In the genomic region with DNA sequence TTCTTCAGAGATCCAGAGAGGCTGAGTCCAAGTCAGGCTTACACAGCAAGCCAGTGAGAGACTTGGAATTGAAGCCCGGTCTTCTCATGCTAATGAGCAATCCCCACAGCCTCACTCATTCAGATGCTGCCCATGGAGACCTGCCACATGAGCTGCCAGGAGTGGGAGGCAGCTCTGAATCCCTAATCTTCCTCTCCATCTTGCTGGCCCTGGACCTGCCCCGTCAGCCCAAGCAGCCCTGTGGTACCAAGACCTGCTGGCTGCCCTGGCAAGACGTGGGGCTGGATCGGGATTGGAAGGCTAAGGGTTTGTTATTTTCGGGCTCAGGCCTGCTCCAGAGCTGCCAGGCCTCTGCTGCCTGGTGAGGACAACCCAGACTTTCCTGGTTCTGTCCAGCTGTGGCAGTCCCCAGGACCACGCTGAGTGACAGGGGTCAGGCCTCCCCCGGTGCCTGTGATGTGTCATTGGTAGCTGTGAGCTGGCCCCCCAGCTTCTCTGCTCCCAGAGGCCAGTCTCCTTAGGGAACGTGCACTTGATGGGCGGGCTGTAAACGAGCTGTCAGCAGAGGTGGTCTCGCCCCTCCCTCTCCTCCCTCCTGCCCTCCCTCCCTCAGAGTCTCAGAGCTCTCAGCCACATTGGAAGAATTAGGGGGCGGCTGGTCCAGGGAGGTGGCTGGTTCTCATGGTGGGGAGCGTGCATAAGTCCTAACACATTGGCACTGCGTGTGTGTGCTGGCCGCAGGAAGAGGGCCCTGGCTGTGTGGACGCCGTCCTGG, we compare ENCODE assay signal across 21 cellular contexts.
DNase-seq lines count a peak whose midpoint lies in the region; ATAC-seq and TF ChIP-seq lines count a peak whose summit lies in the region.
"Had no signal": no experiment of that assay in that cellular context is flagged by ENCODE, and none has a peak within 500 bp of the region (broad histone marks: within the 10 kb centered on the region; RNA-seq: fewer than 3 reads in every experiment).

No MANE protein-coding gene starts in this region.

- no peaks in the 10 kb centered on the region; the same call in 1 of the 2 replicates for H3K4me1 ChIP-seq in HEK293 (ENCODE audit: control insufficient read depth, insufficient read depth, low read length)
- peaks cover 0 to 22% (median 6%) of the 10 kb centered on the region in 6 donors for H3K4me1 ChIP-seq in spleen

- peaks cover 0 to 42% (median 0%) of the 10 kb centered on the region in 7 donors for H3K27me3 ChIP-seq in spleen (replicated peaks in 1 of 7)
- H3K27me3 ChIP-seq: testis had no signal

- H3K4me3 ChIP-seq in HEK293 (ENCODE audit: low read depth, low read length) (no peak overlapping the region), spleen (no peak overlapping the region)
- H3K4me3 ChIP-seq: testis had no signal

- H3K36me3 Mint-ChIP-seq in natural killer cell, result no peaks in the 10 kb centered on the region
- no peaks in the 10 kb centered on the region for H3K36me3 Mint-ChIP-seq in activated T-cell treated with anti-CD3 and anti-CD28 coated beads, Interleukin-2, amount 50 U/mL, for 4 hours (ENCODE audit: insufficient read depth)
- H3K36me3 Mint-ChIP-seq: activated CD4-positive, alpha-beta memory T cell treated with anti-CD3 and anti-CD28 coated beads for 36 hours; T-cell had no signal

- peak; percentile 19 for DNase-seq in cerebellum (ENCODE audit: low spot score)
- peak; percentile 85 for DNase-seq in medulla oblongata (ENCODE audit: extremely low spot score)
- DNase-seq in spleen, result peak; percentile 58
- DNase-seq in natural killer cell, result no peak
- no peak for DNase-seq in activated T-cell treated with anti-CD3 and anti-CD28 coated beads, Interleukin-2, amount 50 U/mL, for 4 hours
- no peak for DNase-seq in NCI-H345 (lab: John Stamatoyannopoulos, UW)
- DNase-seq: ACHN; activated CD4-positive, alpha-beta memory T cell treated with anti-CD3 and anti-CD28 coated beads for 36 hours; activated naive CD4-positive, alpha-beta T cell; amniotic stem cell; glutamatergic neuron; NCI-H1092 treated with DMSO at 0.1 percent for 48 hours; NCI-H748 treated with DMSO at 0.1 percent for 48 hours; OCI-M1; SIG-M5; T-cell; testis had no signal

- H3K27me3 Mint-ChIP-seq in natural killer cell (ENCODE audit: low read depth in 2 of 2), result peaks cover 7 to 10% of the 10 kb centered on the region in 2 donors
- H3K27me3 Mint-ChIP-seq in activated T-cell treated with anti-CD3 and anti-CD28 coated beads, Interleukin-2, amount 50 U/mL, for 4 hours (ENCODE audit: low read depth), result peaks cover 34% of the 10 kb centered on the region

- no peak for TF ChIP-seq CTCF in HEK293 (tag by site-specific recombination; IDR thresholded peaks at IDR 0.05)
- TF ChIP-seq CTCF in spleen (IDR thresholded peaks at IDR 0.05 in 8 of 11, conservative IDR thresholded peaks at IDR 0.05 in 3 of 11), result no peak
- no peak for TF ChIP-seq CTCF in natural killer cell (IDR thresholded peaks at IDR 0.05)

- H3K36me3 ChIP-seq in HEK293 (ENCODE audit: control insufficient read depth in 2 of 2, insufficient read depth in 1 of 2, low read length in 2 of 2), result no peaks in the 10 kb centered on the region
- no peaks in the 10 kb centered on the region for H3K36me3 ChIP-seq in spleen

- 77 to 92% (median 88%) methylated on average over 12 to 17 of the region's 17 CpGs for WGBS in spleen, 5 donors

- CTCF ChIA-PET in HEK293 (lab: Yijun Ruan, JAX), result interaction anchor here (0.8 to 1.0 kb wide), 2 partner anchors 26 to 138 kb away, joined by 5 read pairs; no protein-coding TSS in a partner anchor

- no peaks in the 10 kb centered on the region for H3K4me1 Mint-ChIP-seq in natural killer cell
- H3K4me1 Mint-ChIP-seq in activated T-cell treated with anti-CD3 and anti-CD28 coated beads, Interleukin-2, amount 50 U/mL, for 4 hours (ENCODE audit: low read depth), result no peaks in the 10 kb centered on the region
- H3K4me1 Mint-ChIP-seq: T-cell had no signal

- ATAC-seq in natural killer cell (no peak), GM21825 (IDR thresholded peaks at IDR 0.05; ENCODE audit: unreplicated experiment) (no peak)
- no peak for ATAC-seq in activated T-cell treated with anti-CD3 and anti-CD28 coated beads, Interleukin-2, amount 50 U/mL, for 4 hours
- ATAC-seq: sciatic nerve, T-cell had no signal

- POLR2A ChIA-PET in HEK293 (lab: Yijun Ruan, JAX), result no interaction called here

- no peak for TF ChIP-seq POLR2A in spleen (IDR thresholded peaks at IDR 0.05)

- intact Hi-C loops in spleen (cut with DNase I; ENCODE audit: low total_unique reads) (no loop called here), natural killer cell (cut with micrococcal nuclease) (no loop called here)

- H3K9me3 Mint-ChIP-seq in natural killer cell, result no peaks in the 10 kb centered on the region
- H3K9me3 Mint-ChIP-seq in activated T-cell treated with anti-CD3 and anti-CD28 coated beads, Interleukin-2, amount 50 U/mL, for 4 hours, result no peaks in the 10 kb centered on the region
- H3K9me3 Mint-ChIP-seq: activated CD4-positive, alpha-beta memory T cell treated with anti-CD3 and anti-CD28 coated beads for 36 hours; T-cell had no signal

- no peaks in the 10 kb centered on the region for H3K9me3 ChIP-seq in HEK293 (ENCODE audit: control insufficient read depth, insufficient read depth, low read depth, low read length)
- no peaks in the 10 kb centered on the region for H3K9me3 ChIP-seq in spleen
- H3K9me3 ChIP-seq: testis had no signal

- no peak overlapping the region for H3K4me3 Mint-ChIP-seq in natural killer cell
- H3K4me3 Mint-ChIP-seq in activated T-cell treated with anti-CD3 and anti-CD28 coated beads, Interleukin-2, amount 50 U/mL, for 4 hours, result no peak overlapping the region
- H3K4me3 Mint-ChIP-seq: activated CD4-positive, alpha-beta memory T cell treated with anti-CD3 and anti-CD28 coated beads for 36 hours; T-cell had no signal

- H3K27ac ChIP-seq in HEK293 (ENCODE audit: extremely low read depth, low read depth, low read length), result no peak overlapping the region
- H3K27ac ChIP-seq in spleen, result no peak overlapping the region
- H3K27ac ChIP-seq: C4-2B, testis had no signal

- H3K27ac Mint-ChIP-seq in natural killer cell, result no peak overlapping the region
- H3K27ac Mint-ChIP-seq: activated CD4-positive, alpha-beta memory T cell treated with anti-CD3 and anti-CD28 coated beads for 36 hours; T-cell had no signal

TF ChIP-seq in HEK293, 187 proteins besides CTCF, POLR2A, EP300 and RAD21:
- no peak for TF ChIP-seq ZNF354C (tag by site-specific recombination; IDR thresholded peaks at IDR 0.05; ENCODE audit: borderline replicate concordance, low read depth)
- no peak for TF ChIP-seq ZNF76 (tag by site-specific recombination; IDR thresholded peaks at IDR 0.05; ENCODE audit: borderline replicate concordance, low read depth)
- TF ChIP-seq ZNF350 (tag by site-specific recombination; IDR thresholded peaks at IDR 0.05), result no peak
- 0 out of 2 replicates have a peak, but pooled peaks have one; percentile 15 for TF ChIP-seq GLIS2 (tag by site-specific recombination; IDR thresholded peaks at IDR 0.05)
- TF ChIP-seq ZIC2 (tag by site-specific recombination; IDR thresholded peaks at IDR 0.05), result peak; percentile 69

Comparison
In these comparisons a context has a peak if more than half of its experiments do, and no peak if none do; other contexts are left out.
1. DNase-seq: peak in cerebellum (single experiment), medulla oblongata (single experiment) and spleen (single experiment); none in natural killer cell (single experiment), activated T-cell treated with anti-CD3 and anti-CD28 coated beads, Interleukin-2, amount 50 U/mL, for 4 hours (single experiment) and NCI-H345 (single experiment).